In the genomic region with DNA sequence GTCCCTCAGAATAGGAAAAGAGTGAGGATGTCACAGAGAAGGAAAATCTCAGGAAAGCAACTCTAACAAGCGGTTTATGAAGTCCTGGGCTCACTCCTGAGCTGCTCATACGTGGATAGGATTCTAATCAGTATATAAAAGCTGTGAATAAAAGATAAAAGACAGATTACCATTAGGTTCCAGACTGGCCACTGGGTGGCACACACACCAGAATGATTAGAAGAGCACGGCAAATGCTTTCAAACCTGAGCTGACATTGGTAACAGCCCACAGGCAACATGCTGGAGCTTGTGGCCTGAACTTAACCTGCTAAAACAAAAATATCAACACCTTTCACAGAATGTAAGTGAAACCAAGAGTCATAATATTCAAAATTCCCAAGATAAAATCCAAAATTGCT, we compare ENCODE assay signal across 10 cellular contexts.
DNase-seq lines count a peak whose midpoint lies in the region; ATAC-seq, FAIRE-seq and TF ChIP-seq lines count a peak whose summit lies in the region.
"Had no signal": no experiment of that assay in that cellular context is flagged by ENCODE, and none has a peak within 500 bp of the region (broad histone marks: within the 10 kb centered on the region; RNA-seq: fewer than 3 reads in every experiment).

No MANE protein-coding gene starts in this region.

- no peaks in the 10 kb centered on the region for H3K27me3 Mint-ChIP-seq in HFFc6 (ENCODE audit: insufficient read depth)

- no peaks in the 10 kb centered on the region for H3K27me3 ChIP-seq in uterus

- no peaks in the 10 kb centered on the region for H3K4me1 ChIP-seq in uterus

- H3K4me3 ChIP-seq in uterus, result no peak overlapping the region

- no peaks in the 10 kb centered on the region for H3K36me3 ChIP-seq in uterus

- FAIRE-seq in GM12891 (lab: Jason Lieb, UNC), result no peak

- DNase-seq in NCI-H2171 treated with DMSO at 0.1 percent for 48 hours (lab: John Stamatoyannopoulos, UW) (peak; percentile 27), NCI-H2171 (lab: John Stamatoyannopoulos, UW) (no peak), HFFc6 (no peak), NCI-H82 (lab: John Stamatoyannopoulos, UW) (peak; percentile 68), GM12891 (ENCODE audit: insufficient read length, low spot score) (no peak), uterus (no peak)
- peak; percentile 5 for DNase-seq in stimulated activated CD4-positive, alpha-beta T cell treated with anti-CD3 and anti-CD28 coated beads, Interleukin-1b, Interleukin-23, amount 100 ng/mL, for 48 hours
- DNase-seq: activated B cell treated with CpG ODN at 0.5 μM for 24 hours had no signal

- H3K27ac ChIP-seq in uterus, result no peak overlapping the region

- ATAC-seq in esophagus mucosa, result peak; percentile 52

- H3K4me1 Mint-ChIP-seq in HFFc6 (ENCODE audit: low read depth), result no peaks in the 10 kb centered on the region
- H3K4me1 Mint-ChIP-seq: activated B cell treated with CpG ODN at 0.5 μM for 24 hours; CD8-positive, alpha-beta memory T cell had no signal

- TF ChIP-seq POLR2A in GM12891 (IDR thresholded peaks at IDR 0.05; ENCODE audit: low read depth, low read length), result no peak
- TF ChIP-seq POLR2A in uterus (IDR thresholded peaks at IDR 0.05), result no peak

- no peaks in the 10 kb centered on the region for H3K36me3 Mint-ChIP-seq in HFFc6 (ENCODE audit: low read depth)
- H3K36me3 Mint-ChIP-seq: CD8-positive, alpha-beta memory T cell had no signal

- no peak overlapping the region for H3K4me3 Mint-ChIP-seq in HFFc6
- H3K4me3 Mint-ChIP-seq: activated B cell treated with CpG ODN at 0.5 μM for 24 hours; CD8-positive, alpha-beta memory T cell had no signal

- H3K27ac Mint-ChIP-seq in HFFc6, result no peak overlapping the region
- H3K27ac Mint-ChIP-seq: activated B cell treated with CpG ODN at 0.5 μM for 24 hours; CD8-positive, alpha-beta memory T cell had no signal

- peaks cover 40% of the 10 kb centered on the region for H3K9me3 Mint-ChIP-seq in HFFc6
- H3K9me3 Mint-ChIP-seq: CD8-positive, alpha-beta memory T cell had no signal

- no peaks in the 10 kb centered on the region for H3K9me3 ChIP-seq in uterus

- TF ChIP-seq CTCF in HFFc6 (IDR thresholded peaks at IDR 0.05), result peak; percentile 49; the same call in 1 of the 2 replicates
- TF ChIP-seq CTCF in uterus (IDR thresholded peaks at IDR 0.05), result no peak

- intact Hi-C loops in uterus (cut with DNase I; ENCODE audit: low total_unique reads), result no loop called here

TF ChIP-seq in GM12891, 5 proteins besides CTCF, POLR2A, EP300 and RAD21:
- no peak for TF ChIP-seq POU2F2 (IDR thresholded peaks at IDR 0.05; ENCODE audit: low read depth, low read length)
- TF ChIP-seq TAF1 (IDR thresholded peaks at IDR 0.05; ENCODE audit: low read depth, low read length), result no peak
- TF ChIP-seq POLR2AphosphoS5 (IDR thresholded peaks at IDR 0.05; ENCODE audit: low read depth, low read length), result no peak
- no peak for TF ChIP-seq SPI1 (IDR thresholded peaks at IDR 0.05; ENCODE audit: low read depth, low read length)
- TF ChIP-seq PAX5 (IDR thresholded peaks at IDR 0.05; ENCODE audit: insufficient read depth, low read length, severe bottlenecking), result no peak

Comparison
In these comparisons a context has a peak if more than half of its experiments do, and no peak if none do; other contexts are left out.
1. DNase-seq: peak in NCI-H2171 treated with DMSO at 0.1 percent for 48 hours (single experiment), NCI-H82 (single experiment) and stimulated activated CD4-positive, alpha-beta T cell treated with anti-CD3 and anti-CD28 coated beads, Interleukin-1b, Interleukin-23, amount 100 ng/mL, for 48 hours (single experiment); none in NCI-H2171 (single experiment), HFFc6 (single experiment), GM12891 (single experiment) and uterus (0 of 2).